16 cellular contexts compared by ENCODE assay signal in genomic region chr1:161791889-161792655, GRCh38. TPM values are rescaled to one million over a fixed set of nuclear protein-coding genes. Genes with fewer than 3 reads are reported as not detected.
DNase-seq lines count a peak whose midpoint lies in the region; ATAC-seq and TF ChIP-seq lines count a peak whose summit lies in the region.
"Had no signal": no experiment of that assay in that cellular context is flagged by ENCODE, and none has a peak within 500 bp of the region (broad histone marks: within the 10 kb centered on the region; RNA-seq: fewer than 3 reads in every experiment).

No MANE protein-coding gene starts in this region.

- H3K27me3 ChIP-seq in sigmoid colon: no peaks in the 10 kb centered on the region
- H3K27me3 ChIP-seq in lower lobe of right lung (ENCODE audit: low read depth): no peaks in the 10 kb centered on the region
- no peaks in the 10 kb centered on the region for H3K27me3 ChIP-seq in gastroesophageal sphincter
- H3K27me3 ChIP-seq: Peyer's patch had no signal

- H3K27ac Mint-ChIP-seq in activated CD4-positive, alpha-beta T cell treated with anti-CD3 and anti-CD28 coated beads for 36 hours: peak overlapping the region; percentile 25
- H3K27ac Mint-ChIP-seq in T-helper 2 cell treated with Interferon-gamma antibody and Interleukin-4, amounts not matched to agents 5 μg/mL and 100 μg/mL, for 36 hours: peak overlapping the region; percentile 79
- H3K27ac Mint-ChIP-seq: activated naive CD4-positive, alpha-beta T cell treated with anti-CD3 and anti-CD28 coated beads for 36 hours had no signal

- H3K9me3 ChIP-seq in sigmoid colon (no peaks in the 10 kb centered on the region), lower lobe of right lung (no peaks in the 10 kb centered on the region), gastroesophageal sphincter (no peaks in the 10 kb centered on the region)
- H3K9me3 ChIP-seq: Peyer's patch had no signal

- peaks cover 54% of the 10 kb centered on the region for H3K36me3 Mint-ChIP-seq in activated CD4-positive, alpha-beta T cell treated with anti-CD3 and anti-CD28 coated beads for 36 hours (ENCODE audit: low read depth)
- H3K36me3 Mint-ChIP-seq in T-helper 2 cell treated with Interferon-gamma antibody and Interleukin-4, amounts not matched to agents 5 μg/mL and 100 μg/mL, for 36 hours (ENCODE audit: low read depth): peaks cover 53% of the 10 kb centered on the region

- no peak overlapping the region for H3K4me3 Mint-ChIP-seq in activated CD4-positive, alpha-beta T cell treated with anti-CD3 and anti-CD28 coated beads for 36 hours
- peak overlapping the region; percentile 60 for H3K4me3 Mint-ChIP-seq in T-helper 2 cell treated with Interferon-gamma antibody and Interleukin-4, amounts not matched to agents 5 μg/mL and 100 μg/mL, for 36 hours
- H3K4me3 Mint-ChIP-seq: activated naive CD4-positive, alpha-beta T cell treated with anti-CD3 and anti-CD28 coated beads for 36 hours; CD4-positive, alpha-beta memory T cell had no signal

- POLR2A ChIA-PET in activated CD4-positive, alpha-beta T cell treated with anti-CD3 and anti-CD28 coated beads for 36 hours (lab: Charles Lee): interaction anchor here (0.6 to 1.3 kb wide), 5 partner anchors 20 to 245 kb away, joined by 3 to 7 read pairs (median 5); partner anchors contain the start of gene ATF6

- no peaks in the 10 kb centered on the region for H3K27me3 Mint-ChIP-seq in activated CD4-positive, alpha-beta T cell treated with anti-CD3 and anti-CD28 coated beads for 36 hours
- no peaks in the 10 kb centered on the region for H3K27me3 Mint-ChIP-seq in T-helper 2 cell treated with Interferon-gamma antibody and Interleukin-4, amounts not matched to agents 5 μg/mL and 100 μg/mL, for 36 hours (ENCODE audit: low read depth)
- H3K27me3 Mint-ChIP-seq: CD4-positive, alpha-beta memory T cell had no signal

- peaks cover 0 to 60% (median 3%) of the 10 kb centered on the region in 4 donors for H3K36me3 ChIP-seq in sigmoid colon
- H3K36me3 ChIP-seq in lower lobe of right lung: peaks cover 91% of the 10 kb centered on the region
- H3K36me3 ChIP-seq in gastroesophageal sphincter: peaks cover 0 to 79% of the 10 kb centered on the region in 2 donors

- DNase-seq in activated CD4-positive, alpha-beta T cell treated with anti-CD3 and anti-CD28 coated beads for 36 hours: no peak
- DNase-seq in activated CD4-positive, alpha-beta T cell treated with anti-CD3 and anti-CD28 coated beads for 4 hours: no peak
- no peak for DNase-seq in T-helper 2 cell treated with Interferon-gamma antibody and Interleukin-4, amounts not matched to agents 5 μg/mL and 100 μg/mL, for 36 hours (ENCODE audit: low spot score)
- DNase-seq in fibroblast of peridontal ligament (ENCODE audit: extremely low read depth) (peak; percentile 42), sigmoid colon (no peak), anterior cingulate cortex (lab: John Stamatoyannopoulos, UW) (no peak), lower lobe of right lung (no peak)
- DNase-seq: activated naive CD4-positive, alpha-beta T cell treated with anti-CD3 and anti-CD28 coated beads for 36 hours; left colon; NCI-H510A; Peyer's patch; posterior cingulate gyrus had no signal

- TF ChIP-seq EP300 in sigmoid colon (IDR thresholded peaks at IDR 0.05) (no peak), gastroesophageal sphincter (IDR thresholded peaks at IDR 0.05) (no peak)

- H3K27ac ChIP-seq in sigmoid colon (peak overlapping the region in 3 of 4 donors; percentile 17 to 65 (median 63)), lower lobe of right lung (no peak overlapping the region), gastroesophageal sphincter (no peak overlapping the region)
- H3K27ac ChIP-seq: 22Rv1, Peyer's patch, VCaP had no signal

- WGBS in sigmoid colon, 2 donors: 85 to 91% methylated on average over 5 of the region's 5 CpGs
- 43 to 57% methylated on average over 4 to 5 of the region's 5 CpGs for WGBS in gastroesophageal sphincter (ENCODE audit: low coverage in 1 of 2), 2 donors

- TF ChIP-seq CTCF in sigmoid colon (IDR thresholded peaks at IDR 0.05) (no peak), lower lobe of right lung (IDR thresholded peaks at IDR 0.05) (no peak), gastroesophageal sphincter (IDR thresholded peaks at IDR 0.05) (no peak)

- intact Hi-C loops in activated CD4-positive, alpha-beta T cell treated with anti-CD3 and anti-CD28 coated beads for 36 hours (cut with DNase I, micrococcal nuclease): loop anchor here (1.0 to 10.0 kb wide), 9 partner anchors 53 to 773 kb away; partner anchors contain the start of gene UAP1 (in 1 of the 2)
- intact Hi-C loops in sigmoid colon (cut with DNase I) (loop anchor here (2.0 to 10.0 kb wide), 6 partner anchors 45 to 423 kb away; partner anchors contain the start of gene OLFML2B), lower lobe of right lung (cut with DNase I) (loop anchor here (5.0 kb wide), 1 partner anchor 245 kb away; no protein-coding TSS in a partner anchor)

- CTCF ChIA-PET in activated CD4-positive, alpha-beta T cell treated with anti-CD3 and anti-CD28 coated beads for 36 hours (lab: Charles Lee): interaction anchor here (0.6 to 3.2 kb wide), 47 partner anchors 8 to 277 kb away, joined by 3 to 105 read pairs (median 5); partner anchors contain the start of genes DUSP12 and OLFML2B

- TF ChIP-seq POLR2A in sigmoid colon (IDR thresholded peaks at IDR 0.05): no peak
- TF ChIP-seq POLR2A in gastroesophageal sphincter (IDR thresholded peaks at IDR 0.05): no peak

- no peaks in the 10 kb centered on the region for H3K9me3 Mint-ChIP-seq in activated CD4-positive, alpha-beta T cell treated with anti-CD3 and anti-CD28 coated beads for 36 hours (ENCODE audit: low read depth)
- H3K9me3 Mint-ChIP-seq in T-helper 2 cell treated with Interferon-gamma antibody and Interleukin-4, amounts not matched to agents 5 μg/mL and 100 μg/mL, for 36 hours: no peaks in the 10 kb centered on the region
- H3K9me3 Mint-ChIP-seq: activated naive CD4-positive, alpha-beta T cell treated with anti-CD3 and anti-CD28 coated beads for 36 hours; CD4-positive, alpha-beta memory T cell had no signal

- peaks cover 0 to 26% (median 14%) of the 10 kb centered on the region in 4 donors for H3K4me1 ChIP-seq in sigmoid colon
- no peaks in the 10 kb centered on the region for H3K4me1 ChIP-seq in lower lobe of right lung
- peaks cover 0 to 6% (median 0%) of the 10 kb centered on the region in 3 donors for H3K4me1 ChIP-seq in gastroesophageal sphincter
- H3K4me1 ChIP-seq: Peyer's patch had no signal

- H3K4me3 ChIP-seq in sigmoid colon (no peak overlapping the region), lower lobe of right lung (no peak overlapping the region), gastroesophageal sphincter (no peak overlapping the region)
- H3K4me3 ChIP-seq: Peyer's patch had no signal

- no peak for ATAC-seq in activated CD4-positive, alpha-beta T cell treated with anti-CD3 and anti-CD28 coated beads for 36 hours
- ATAC-seq in lower lobe of right lung (no peak), gastroesophageal sphincter (no peak)

- peaks cover 30% of the 10 kb centered on the region for H3K4me1 Mint-ChIP-seq in activated CD4-positive, alpha-beta T cell treated with anti-CD3 and anti-CD28 coated beads for 36 hours
- H3K4me1 Mint-ChIP-seq in T-helper 2 cell treated with Interferon-gamma antibody and Interleukin-4, amounts not matched to agents 5 μg/mL and 100 μg/mL, for 36 hours (ENCODE audit: low read depth): peaks cover 45% of the 10 kb centered on the region

RNA-seq across cellular contexts. Expression of gene ATF6, which starts 26.0 kb away (rescaled TPM):
- 10 to 100 TPM; 23.7 to 31.9 TPM for total RNA-seq in activated CD4-positive, alpha-beta T cell treated with anti-CD3 and anti-CD28 coated beads for 36 hours
- total RNA-seq in sigmoid colon: 10 to 100 TPM; 26.3 to 28.1 (median 27.6) TPM
- 1 to 10 TPM; 2.3 to 9.0 (median 3.0) TPM for polyA plus RNA-seq in sigmoid colon
- total RNA-seq in lower lobe of right lung: 31.3 TPM
- 10 to 100 TPM; 28.6 to 32.4 (median 29.7) TPM for total RNA-seq in gastroesophageal sphincter

RNA-seq across cellular contexts. Expression of gene DUSP12, which starts 42.5 kb away (rescaled TPM):
- total RNA-seq in activated CD4-positive, alpha-beta T cell treated with anti-CD3 and anti-CD28 coated beads for 36 hours: 10 to 100 TPM; 28.0 to 28.1 TPM
- 10 to 100 TPM; 12.7 to 40.3 (median 24.1) TPM for total RNA-seq in sigmoid colon
- 10 to 100 TPM; 13.6 to 21.0 (median 17.5) TPM for polyA plus RNA-seq in sigmoid colon
- total RNA-seq in lower lobe of right lung: 16.4 TPM
- total RNA-seq in gastroesophageal sphincter: 10 to 100 TPM; 16.8 to 31.8 (median 24.7) TPM

Comparison
In these comparisons a context has a peak if more than half of its experiments do, and no peak if none do; other contexts are left out.
1. H3K27ac ChIP-seq: peak in sigmoid colon (3 of 4); none in lower lobe of right lung (single experiment) and gastroesophageal sphincter (0 of 4).